11 cellular contexts compared by ENCODE assay signal in genomic region chr15:40766194-40766830, GRCh38. TPM values are rescaled to one million over a fixed set of nuclear protein-coding genes. Genes with fewer than 3 reads are reported as not detected.
DNase-seq lines count a peak whose midpoint lies in the region; ATAC-seq, FAIRE-seq and TF ChIP-seq lines count a peak whose summit lies in the region.
"Had no signal": no experiment of that assay in that cellular context is flagged by ENCODE, and none has a peak within 500 bp of the region (broad histone marks: within the 10 kb centered on the region; RNA-seq: fewer than 3 reads in every experiment).

No MANE protein-coding gene starts in this region.

- H3K79me2 ChIP-seq in OCI-LY7 (ENCODE audit: insufficient read depth, low read depth, low read length): peaks cover 4% of the 10 kb centered on the region; the same call in 1 of the 2 replicates
- no peaks in the 10 kb centered on the region for H3K79me2 ChIP-seq in osteoblast (ENCODE audit: insufficient read depth, low read length)

- H3K36me3 ChIP-seq in OCI-LY7 (ENCODE audit: insufficient read depth, low read length) (peaks cover 31% of the 10 kb centered on the region; the same call in 1 of the 2 replicates), osteoblast (ENCODE audit: insufficient read depth, low read length) (peaks cover 5% of the 10 kb centered on the region)

- ATAC-seq in HG02759 (IDR thresholded peaks at IDR 0.05; ENCODE audit: unreplicated experiment): no peak

- H3K4me2 ChIP-seq in OCI-LY7 (ENCODE audit: low read length) (peak overlapping the region; percentile 95), osteoblast (ENCODE audit: insufficient read depth, low read length) (peak overlapping the region; percentile 93)

- POLR2A ChIA-PET in OCI-LY7 (lab: Charles Lee): interaction anchor here (1.0 to 2.4 kb wide), 3 partner anchors 9 to 23 kb away, joined by 3 to 8 read pairs (median 4); no protein-coding TSS in a partner anchor

- H3K4me3 Mint-ChIP-seq in chondrocyte (ENCODE audit: unreplicated experiment): no peak overlapping the region

- H3K27me3 ChIP-seq in osteoblast (ENCODE audit: insufficient read depth, low read length): no peaks in the 10 kb centered on the region

- no peak overlapping the region for H3K4me3 ChIP-seq in OCI-LY7 (ENCODE audit: low read depth, low read length, poor library complexity, severe bottlenecking)
- peak overlapping the region; percentile 1 for H3K4me3 ChIP-seq in osteoblast (ENCODE audit: insufficient read depth, low read length)

- no peak for TF ChIP-seq POLR2A in GM12892 (IDR thresholded peaks at IDR 0.05; ENCODE audit: low read depth, low read length)

- intact Hi-C loops in OCI-LY7 (cut with micrococcal nuclease; ENCODE audit: unreplicated experiment): loop anchor here (5.0 kb wide), 2 partner anchors 126 to 174 kb away; partner anchors contain the start of genes KNL1 and VPS18

- H3K27ac Mint-ChIP-seq in chondrocyte (ENCODE audit: unreplicated experiment): peak overlapping the region; percentile 49
- H3K27ac Mint-ChIP-seq: stimulated activated naive CD8-positive, alpha-beta T cell treated with anti-CD3 and anti-CD28 coated beads, Interleukin-15, Interleukin-2, amounts not matched to agents 100 ng/mL and 50 ng/mL, for 24 hours had no signal

- FAIRE-seq in GM12892 (lab: Jason Lieb, UNC): no peak

- H2AFZ ChIP-seq in OCI-LY7 (ENCODE audit: low read length) (no peak overlapping the region), osteoblast (ENCODE audit: low read length) (no peak overlapping the region)

- H3K9me2 ChIP-seq in OCI-LY7 (ENCODE audit: insufficient read depth, low read length): no peaks in the 10 kb centered on the region

- H3K36me3 Mint-ChIP-seq in chondrocyte (ENCODE audit: low read depth): no peaks in the 10 kb centered on the region

- H3K27ac ChIP-seq in OCI-LY7 (ENCODE audit: low read depth, low read length, poor library complexity, severe bottlenecking) (peak overlapping the region; percentile 79), osteoblast (ENCODE audit: low read depth, low read length) (peak overlapping the region; percentile 28)

- H4K20me1 ChIP-seq in OCI-LY7 (ENCODE audit: insufficient read depth, low read length) (no peaks in the 10 kb centered on the region), osteoblast (ENCODE audit: insufficient read depth, low read length) (peaks cover 12% of the 10 kb centered on the region)

- no TSS peak for BruUV-seq in OCI-LY7 (replicated peaks; lab: Mats Ljungman, UMichigan)

- TF ChIP-seq CTCF in OCI-LY7 (conservative IDR thresholded peaks at IDR 0.05; ENCODE audit: low read length): no peak
- no peak for TF ChIP-seq CTCF in chondrocyte (IDR thresholded peaks at IDR 0.05)
- no peak for TF ChIP-seq CTCF in osteoblast (IDR thresholded peaks at IDR 0.05; ENCODE audit: extremely low read depth, low read depth, low read length)

- H3K9me3 Mint-ChIP-seq in chondrocyte (ENCODE audit: low read depth): no peaks in the 10 kb centered on the region
- H3K9me3 Mint-ChIP-seq: stimulated activated naive CD8-positive, alpha-beta T cell treated with anti-CD3 and anti-CD28 coated beads, Interleukin-15, Interleukin-2, amounts not matched to agents 100 ng/mL and 50 ng/mL, for 24 hours had no signal

- H3K4me1 ChIP-seq in OCI-LY7 (ENCODE audit: insufficient read depth, low read length, poor library complexity, severe bottlenecking): peaks cover 63% of the 10 kb centered on the region
- H3K4me1 ChIP-seq in osteoblast (ENCODE audit: insufficient read depth, low read length): peaks cover 43% of the 10 kb centered on the region

- CTCF ChIA-PET in OCI-LY7 (lab: Charles Lee; ENCODE audit: unreplicated experiment): interaction anchor here (0.7 kb wide), 1 partner anchor 1910 kb away, joined by 4 read pairs; no protein-coding TSS in a partner anchor

- H3K9me3 ChIP-seq in OCI-LY7 (ENCODE audit: low read length) (no peaks in the 10 kb centered on the region), osteoblast (ENCODE audit: low read depth, low read length) (no peaks in the 10 kb centered on the region)

- no peaks in the 10 kb centered on the region for H3K27me3 Mint-ChIP-seq in chondrocyte (ENCODE audit: low read depth)
- H3K27me3 Mint-ChIP-seq: stimulated activated naive CD8-positive, alpha-beta T cell treated with anti-CD3 and anti-CD28 coated beads, Interleukin-15, Interleukin-2, amounts not matched to agents 100 ng/mL and 50 ng/mL, for 24 hours had no signal

- H3K4me1 Mint-ChIP-seq in chondrocyte (ENCODE audit: low read depth): peaks cover 49% of the 10 kb centered on the region

- DNase-seq in GM03348 (ENCODE audit: low spot score) (peak; percentile 28), OCI-LY7 (ENCODE audit: low spot score) (no peak), chondrocyte (ENCODE audit: low spot score) (no peak), osteoblast (ENCODE audit: insufficient read length, low spot score, missing footprints) (peak; percentile 90), GM12892 (ENCODE audit: insufficient read length) (no peak), NCI-H2171 treated with DMSO at 0.1 percent for 48 hours (lab: John Stamatoyannopoulos, UW) (no peak), NCI-H2227 treated with DMSO at 0.1 percent for 48 hours (lab: John Stamatoyannopoulos, UW) (no peak)
- DNase-seq: activated effector memory CD4-positive, alpha-beta T cell treated with anti-CD3 and anti-CD28 coated beads, Interleukin-2, amount 50 U/mL, for 16 hours; DND-41 had no signal

RNA-seq across cellular contexts. Expression of gene GCHFR, which starts 2.4 kb away (rescaled TPM):
- total RNA-seq in OCI-LY7 (2014; rRNA removed; shearing (Covaris generic)): 97.4 and 113 TPM in 2 replicates
- total RNA-seq in OCI-LY7 (2022) (66.0 and 75.7 TPM in 2 replicates), chondrocyte (1.6 to 2.4 TPM (median 1.9 TPM) in 3 replicates), osteoblast (4.4 and 4.7 TPM in 2 replicates)
- polyA plus RNA-seq in GM12892 (2012; ENCODE audit: missing spikeins): 24.7 TPM

RNA-seq across cellular contexts. Expression of gene C15orf62, which starts 3.5 kb away (rescaled TPM):
- total RNA-seq in OCI-LY7 (2014; rRNA removed; shearing (Covaris generic)): 4.0 and 4.7 TPM in 2 replicates
- total RNA-seq in OCI-LY7 (2022) (2.4 and 2.7 TPM in 2 replicates), chondrocyte (0.12 TPM in 1 of 3 replicates, not detected in the others), osteoblast (under 0.01 and 0.29 TPM in 2 replicates)
- 1.2 TPM for polyA plus RNA-seq in GM12892 (2012; ENCODE audit: missing spikeins)

RNA-seq across cellular contexts. Expression of gene RMDN3, which starts 11.3 kb away (rescaled TPM):
- 10.7 and 14.9 TPM in 2 replicates for total RNA-seq in OCI-LY7 (2014; rRNA removed; shearing (Covaris generic))
- 21.5 and 23.7 TPM in 2 replicates for total RNA-seq in OCI-LY7 (2022)
- 27.5 to 30.1 TPM (median 28.8 TPM) in 3 replicates for total RNA-seq in chondrocyte
- total RNA-seq in osteoblast: 18.6 and 19.9 TPM in 2 replicates
- 19.9 TPM for polyA plus RNA-seq in GM12892 (2012; ENCODE audit: missing spikeins)

RNA-seq across cellular contexts. Expression of gene ZFYVE19, which starts 40.6 kb away (rescaled TPM):
- total RNA-seq in OCI-LY7 (2014; rRNA removed; shearing (Covaris generic)): 24.3 and 29.3 TPM in 2 replicates
- 18.8 and 22.8 TPM in 2 replicates for total RNA-seq in OCI-LY7 (2022)
- total RNA-seq in chondrocyte: 15.5 to 22.5 TPM (median 15.8 TPM) in 3 replicates
- 17.4 and 18.0 TPM in 2 replicates for total RNA-seq in osteoblast
- polyA plus RNA-seq in GM12892 (2012; ENCODE audit: missing spikeins): 21.6 TPM

RNA-seq across cellular contexts. Expression of gene DNAJC17, which starts 41.0 kb away (rescaled TPM):
- 24.2 and 39.2 TPM in 2 replicates for total RNA-seq in OCI-LY7 (2014; rRNA removed; shearing (Covaris generic))
- total RNA-seq in OCI-LY7 (2022): 38.8 and 39.9 TPM in 2 replicates
- 26.4 to 31.8 TPM (median 29.1 TPM) in 3 replicates for total RNA-seq in chondrocyte
- total RNA-seq in osteoblast: 14.8 and 15.6 TPM in 2 replicates
- 28.2 TPM for polyA plus RNA-seq in GM12892 (2012; ENCODE audit: missing spikeins)

Comparison
In these comparisons a context has a peak if more than half of its experiments do, and no peak if none do; other contexts are left out.
1. DNase-seq: peak in GM03348 (single experiment) and osteoblast (single experiment); none in OCI-LY7 (single experiment), chondrocyte (single experiment), GM12892 (single experiment), NCI-H2171 treated with DMSO at 0.1 percent for 48 hours (single experiment) and NCI-H2227 treated with DMSO at 0.1 percent for 48 hours (single experiment).
2. RNA of gene GCHFR, which starts 2.4 kb away (total RNA-seq): 66.0 to 113 TPM in OCI-LY7; 4.4 to 4.7 TPM in osteoblast and 1.6 to 2.4 TPM in chondrocyte; every median in the first group is over 10 times any median in the second.